In genomic region chr17:59365383-59365981, GRCh38 we compare ENCODE assay signal across 8 cellular contexts. TPM values are rescaled to one million over a fixed set of nuclear protein-coding genes. Genes with fewer than 3 reads are reported as not detected.
DNase-seq lines count a peak whose midpoint lies in the region; ATAC-seq and TF ChIP-seq lines count a peak whose summit lies in the region.

No MANE protein-coding gene starts in this region.

- H3K9me3 ChIP-seq in WERI-Rb-1 (ENCODE audit: severe bottlenecking): no peaks in the 10 kb centered on the region

- peak overlapping the region; percentile 97 for H3K27ac ChIP-seq in WERI-Rb-1

- H3K4me3 ChIP-seq in WERI-Rb-1 (ENCODE audit: low read depth, low read length): no peak overlapping the region

- H3K27me3 ChIP-seq in WERI-Rb-1 (ENCODE audit: insufficient read depth, low read depth, severe bottlenecking): no peaks in the 10 kb centered on the region

- H3K36me3 ChIP-seq in WERI-Rb-1: no peaks in the 10 kb centered on the region

- ATAC-seq in Right ventricle myocardium superior (ENCODE audit: poor library complexity): peak; percentile 10
- no peak for ATAC-seq in HG02571 (IDR thresholded peaks at IDR 0.05; ENCODE audit: unreplicated experiment)
- ATAC-seq in GM21737 (IDR thresholded peaks at IDR 0.05; ENCODE audit: unreplicated experiment): no peak

- peak; percentile 71 for DNase-seq in activated CD8-positive, alpha-beta memory T cell treated with anti-CD3 and anti-CD28 coated beads for 24 hours
- no peak for DNase-seq in activated CD8-positive, alpha-beta memory T cell treated with anti-CD3 and anti-CD28 coated beads, Interleukin-2, amount 50 U/mL, for 48 hours
- DNase-seq in WERI-Rb-1 (peak; percentile 89), Right ventricle myocardium superior (no peak), retina (peak; percentile 70), occipital lobe (lab: John Stamatoyannopoulos, UW) (no peak)

- intact Hi-C loops in Right ventricle myocardium superior (cut with DNase I): no loop called here

- no peak for TF ChIP-seq CTCF in WERI-Rb-1 (IDR thresholded peaks at IDR 0.05; ENCODE audit: low read depth, low read length)

RNA-seq across cellular contexts. Expression of gene YPEL2, which starts 34.0 kb away (rescaled TPM):
- total RNA-seq in Right ventricle myocardium superior: 28.9 TPM
- total RNA-seq in occipital lobe: 8.9 TPM

Comparison
In these comparisons a context has a peak if more than half of its experiments do, and no peak if none do; other contexts are left out.
1. DNase-seq: peak in activated CD8-positive, alpha-beta memory T cell treated with anti-CD3 and anti-CD28 coated beads for 24 hours (single experiment), WERI-Rb-1 (single experiment) and retina (single experiment); none in activated CD8-positive, alpha-beta memory T cell treated with anti-CD3 and anti-CD28 coated beads, Interleukin-2, amount 50 U/mL, for 48 hours (single experiment), Right ventricle myocardium superior (single experiment) and occipital lobe (single experiment).